ENCODE assay signal across 1 cellular context in genomic region chr6:137358273-137358672, GRCh38.
TF ChIP-seq lines count a peak whose summit lies in the region.

No MANE protein-coding gene starts in this region.

TF ChIP-seq in GM23338, 12 proteins besides CTCF, POLR2A, EP300 and RAD21 (continued from another document):
- TF ChIP-seq REST (IDR thresholded peaks at IDR 0.05; ENCODE audit: unreplicated experiment) (no peak), ZNF114 (CRISPR knock-in tag; IDR thresholded peaks at IDR 0.05) (no peak), STAT1 (IDR thresholded peaks at IDR 0.05; ENCODE audit: unreplicated experiment) (no peak), ZNF462 (CRISPR knock-in tag; IDR thresholded peaks at IDR 0.05) (no peak), EZH2phosphoT487 (IDR thresholded peaks at IDR 0.05; ENCODE audit: unreplicated experiment) (no peak)
